In the genomic region with DNA sequence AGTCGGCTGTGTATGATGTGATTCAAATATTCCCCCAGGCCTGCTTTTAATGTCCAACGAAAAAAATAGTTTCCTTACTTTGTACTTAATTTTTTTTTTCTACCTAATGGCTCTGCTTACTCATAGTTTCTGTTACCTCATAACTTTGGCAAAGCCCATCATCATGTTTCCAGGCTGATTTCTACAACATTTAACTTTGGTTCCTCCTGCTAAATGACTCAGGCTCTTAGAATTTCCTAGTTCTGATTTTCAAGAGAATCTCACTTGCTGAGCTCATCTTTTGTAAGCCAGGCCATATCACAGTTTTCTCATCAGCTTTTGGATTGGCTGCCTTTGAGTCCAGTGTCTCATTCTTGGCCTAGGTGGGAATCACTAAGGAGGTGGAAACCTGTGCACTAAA, we compare ENCODE assay signal across 12 cellular contexts.
DNase-seq lines count a peak whose midpoint lies in the region; ATAC-seq and TF ChIP-seq lines count a peak whose summit lies in the region.
"Had no signal": no experiment of that assay in that cellular context is flagged by ENCODE, and none has a peak within 500 bp of the region (broad histone marks: within the 10 kb centered on the region; RNA-seq: fewer than 3 reads in every experiment).

No MANE protein-coding gene starts in this region.

- ATAC-seq in psoas muscle (peak in 2 of 4 donors; percentile 35 to 42), HG03432 (IDR thresholded peaks at IDR 0.05; ENCODE audit: unreplicated experiment) (no peak)

- no peaks in the 10 kb centered on the region for H3K27me3 ChIP-seq in SJSA1 (replicated peaks)
- H3K27me3 ChIP-seq in psoas muscle (ENCODE audit: insufficient read depth in 3 of 3, low read length in 2 of 3) = no peaks in the 10 kb centered on the region

- TF ChIP-seq CTCF in fibroblast of mammary gland (conservative IDR thresholded peaks at IDR 0.05; ENCODE audit: control insufficient read depth, insufficient read depth, low read depth, low read length) (no peak), psoas muscle (IDR thresholded peaks at IDR 0.05) (no peak)

- peak overlapping the region; percentile 88 for H3K27ac ChIP-seq in SJSA1
- peak overlapping the region; percentile 63 for H3K27ac ChIP-seq in psoas muscle

- H3K4me3 ChIP-seq in SJSA1 (no peak overlapping the region), fibroblast of mammary gland (ENCODE audit: control insufficient read depth, low read depth, low read length) (no peak overlapping the region), psoas muscle (no peak overlapping the region)

- intact Hi-C loops in psoas muscle (cut with DNase I) = no loop called here

- no peaks in the 10 kb centered on the region for H3K9me3 ChIP-seq in SJSA1 (replicated peaks)
- no peaks in the 10 kb centered on the region for H3K9me3 ChIP-seq in psoas muscle

- 8 to 41% (median 31%) methylated on average over 2 of the region's 2 CpGs for WGBS in psoas muscle, 3 donors

- no peaks in the 10 kb centered on the region for H3K36me3 ChIP-seq in SJSA1
- no peaks in the 10 kb centered on the region for H3K36me3 ChIP-seq in psoas muscle (ENCODE audit: insufficient read depth in 1 of 2, low read depth in 1 of 2)

- peak; percentile 21 for DNase-seq in CD1c-positive myeloid dendritic cell (ENCODE audit: extremely low spot score)
- peak; percentile 37 to 74 for DNase-seq in SJSA1 (ENCODE audit: low read depth in 1 of 2, low spot score in 2 of 2)
- peak; percentile 97 for DNase-seq in fibroblast of mammary gland (ENCODE audit: low read depth)
- DNase-seq in psoas muscle = no peak
- DNase-seq in NCI-H1930 (lab: John Stamatoyannopoulos, UW) = no peak
- DNase-seq in ureter (ENCODE audit: low spot score) = no peak
- no peak for DNase-seq in SKM-1 treated with dmso at 0.1 percent for 144 hours (lab: John Stamatoyannopoulos, UW; ENCODE audit: unreplicated experiment)
- DNase-seq: activated naive CD8-positive, alpha-beta T cell treated with anti-CD3 and anti-CD28 coated beads for 36 hours; kidney; NCI-H187; stimulated activated CD4-positive, alpha-beta T cell treated with anti-CD3 and anti-CD28 coated beads, Interleukin-1b, Interleukin-23, amount 100 ng/mL, for 48 hours had no signal

- H3K4me1 ChIP-seq in SJSA1 (replicated peaks) (peaks cover 13% of the 10 kb centered on the region), psoas muscle (no peaks in the 10 kb centered on the region)

Comparison
In these comparisons a context has a peak if more than half of its experiments do, and no peak if none do; other contexts are left out.
1. DNase-seq: peak in CD1c-positive myeloid dendritic cell (single experiment), SJSA1 (2 of 2) and fibroblast of mammary gland (single experiment); none in psoas muscle (0 of 2), NCI-H1930 (0 of 2), ureter (single experiment) and SKM-1 treated with dmso at 0.1 percent for 144 hours (single experiment).